22 cellular contexts compared by ENCODE assay signal in the genomic region with DNA sequence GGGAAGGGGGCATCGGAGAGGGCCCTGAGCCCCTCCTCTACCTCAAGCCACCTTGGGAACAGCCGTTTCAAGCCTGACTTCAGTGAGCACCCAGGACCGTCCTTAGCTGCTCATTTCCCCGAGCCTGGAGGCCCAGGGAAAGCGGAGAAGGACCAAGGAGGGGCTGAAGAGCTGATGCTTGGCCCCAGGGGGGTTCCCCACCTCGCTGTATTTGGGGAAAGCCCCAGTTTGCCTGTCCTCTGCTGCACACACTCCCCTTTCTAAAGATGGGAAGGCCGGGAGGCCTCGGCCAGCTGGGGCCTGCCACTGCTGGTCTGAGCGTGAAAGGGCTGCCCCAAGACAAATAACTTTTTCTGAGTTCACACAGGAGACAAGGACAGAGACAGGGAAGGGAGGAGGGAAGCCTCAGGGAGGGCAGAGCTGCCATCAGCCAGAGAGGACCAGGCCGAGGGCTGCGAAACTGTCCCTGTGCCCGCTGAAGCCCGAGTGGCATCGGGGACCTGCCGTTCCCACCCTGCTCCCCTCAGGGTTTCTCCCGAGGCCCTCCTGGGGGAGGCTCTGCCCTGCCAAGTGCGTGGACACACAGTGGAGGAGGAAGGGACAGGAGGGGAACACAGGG. TPM values are rescaled to one million over a fixed set of nuclear protein-coding genes. Genes with fewer than 3 reads are reported as not detected.
"Had no signal": no experiment of that assay in that cellular context is flagged by ENCODE, and none has a peak within 500 bp of the region (broad histone marks: within the 10 kb centered on the region; RNA-seq: fewer than 3 reads in every experiment).

No MANE protein-coding gene starts in this region.

- H3K27me3 ChIP-seq: body of pancreas, left lung, right atrium auricular region had no signal

- H3K27ac ChIP-seq: body of pancreas, coronary artery, left lung, right atrium auricular region, WERI-Rb-1 had no signal

- H3K4me3 Mint-ChIP-seq: activated T-helper 1 cell treated with anti-CD3 and anti-CD28 coated beads, Interleukin-12 subunit alpha, Interleukin-12 subunit beta, Interleukin-2, Interleukin-4 antibody, amounts not matched to agents 30 ng/mL and 10 ng/mL and 1 ng/mL, durations not matched to agents 14 hours and 24 hours and 36 hours had no signal

- H3K9me3 Mint-ChIP-seq: activated T-helper 1 cell treated with anti-CD3 and anti-CD28 coated beads, Interleukin-12 subunit alpha, Interleukin-12 subunit beta, Interleukin-2, Interleukin-4 antibody, amounts not matched to agents 30 ng/mL and 10 ng/mL and 1 ng/mL, durations not matched to agents 14 hours and 24 hours and 36 hours had no signal

- H3K4me1 ChIP-seq: body of pancreas, left lung, prostate gland had no signal

- H3K27ac Mint-ChIP-seq: activated T-helper 1 cell treated with anti-CD3 and anti-CD28 coated beads, Interleukin-12 subunit alpha, Interleukin-12 subunit beta, Interleukin-2, Interleukin-4 antibody, amounts not matched to agents 30 ng/mL and 10 ng/mL and 1 ng/mL, durations not matched to agents 14 hours and 24 hours and 36 hours had no signal

- ATAC-seq: body of pancreas, left lung had no signal

- H3K9me3 ChIP-seq: body of pancreas, left lung, prostate gland, right atrium auricular region had no signal

- DNase-seq: activated CD4-positive, alpha-beta T cell treated with anti-CD3 and anti-CD28 coated beads for 1 hour; activated CD4-positive, alpha-beta T cell treated with anti-CD3 and anti-CD28 coated beads, Interleukin-2, amount 50 U/mL, for 48 hours; activated naive CD4-positive, alpha-beta T cell; body of pancreas; central memory CD4-positive, alpha-beta T cell; hypothalamus; mammary epithelial cell; stimulated activated CD4-positive, alpha-beta T cell treated with anti-CD3 and anti-CD28 coated beads, Interleukin-12 subunit alpha, Interleukin-12 subunit beta, amount 100 ng/mL, for 4 hours; stimulated activated CD4-positive, alpha-beta T cell treated with anti-CD3 and anti-CD28 coated beads, Interleukin-1b, Interleukin-23, amount 100 ng/mL, for 48 hours; stimulated activated CD8-positive, alpha-beta memory T cell treated with anti-CD3 and anti-CD28 coated beads, Interleukin-4, amount 100 ng/mL, for 48 hours; stimulated activated naive CD4-positive, alpha-beta T cell treated with Interleukin-2 at 50 U/mL for 16 hours; trophoblast cell; WERI-Rb-1 had no signal

- H3K4me3 ChIP-seq: body of pancreas, coronary artery, left lung, prostate gland, right atrium auricular region had no signal

RNA-seq across cellular contexts. Expression of gene ZACN, which starts 11.6 kb away (rescaled TPM):
- total RNA-seq: body of pancreas, frontal cortex, mammary epithelial cell, myocyte, omental fat pad, prostate gland, right atrium auricular region had no signal

RNA-seq across cellular contexts. Expression of gene GALR2, which starts 16.0 kb away (rescaled TPM):
- total RNA-seq: frontal cortex, kidney, mammary epithelial cell, myocyte, right atrium auricular region had no signal

RNA-seq across cellular contexts. Expression of gene FOXJ1, which starts 50.4 kb away (rescaled TPM):
- total RNA-seq: activated T-helper 1 cell treated with anti-CD3 and anti-CD28 coated beads, Interleukin-12 subunit alpha, Interleukin-12 subunit beta, Interleukin-2, Interleukin-4 antibody, amounts not matched to agents 30 ng/mL and 10 ng/mL and 1 ng/mL, durations not matched to agents 14 hours and 24 hours and 36 hours; mammary epithelial cell; myocyte; right atrium auricular region had no signal
